Comparison of ENCODE assay signal across 8 cellular contexts in genomic region chrX:153927936-153928760, GRCh38. TPM values are rescaled to one million over a fixed set of nuclear protein-coding genes. Genes with fewer than 3 reads are reported as not detected.
DNase-seq lines count a peak whose midpoint lies in the region; ATAC-seq, FAIRE-seq and TF ChIP-seq lines count a peak whose summit lies in the region.

No MANE protein-coding gene starts in this region.

- WGBS in H1 (ENCODE audit: extremely low coverage in 1 of 2, insufficient coverage in 1 of 2, insufficient read length in 1 of 2, insufficient replicate concordance in 2 of 2, low coverage in 1 of 2, low lambda C conversion rate in 2 of 2, missing lambda C conversion rate in 1 of 2), 2 experiments, result 5% methylated on average over 16 of the region's 76 CpGs; no CpG with 5 or more reads in 1 of the 2 experiments
- under 1% methylated on average over 37 of the region's 76 CpGs for WGBS in mesenchymal stem cell

- H4K20me1 ChIP-seq in H1 (replicated peaks in 1 of 2; ENCODE audit: control insufficient read depth in 1 of 2, insufficient read depth in 2 of 2, low read length in 2 of 2), result no peaks in the 10 kb centered on the region

- peak overlapping the region; percentile 38 for H3K4ac ChIP-seq in H1 (replicated peaks; ENCODE audit: insufficient read length, low read depth, low read length)
- H3K4ac ChIP-seq in mesenchymal stem cell (ENCODE audit: low read depth in 1 of 2, low read length in 2 of 2), result peak overlapping the region; percentile 55 to 85

- H3K27me3 ChIP-seq in H1 (replicated peaks in 1 of 4; ENCODE audit: control insufficient read depth in 3 of 4, extremely low read depth in 1 of 4, insufficient read depth in 3 of 4, low read length in 3 of 4) (no peaks in the 10 kb centered on the region), mesenchymal stem cell (ENCODE audit: control insufficient read depth in 1 of 2, insufficient read depth in 1 of 2, low read length in 2 of 2) (peaks cover 0 to 29% of the 10 kb centered on the region in 2 experiments)

- H2BK120ac ChIP-seq in H1 (replicated peaks; ENCODE audit: low read depth, low read length) (no peak overlapping the region), mesenchymal stem cell (ENCODE audit: low read depth, low read length) (peak overlapping the region; percentile 93)

- H3K56ac ChIP-seq in H1 (replicated peaks; ENCODE audit: insufficient read length, low read depth, low read length), result peak overlapping the region; percentile 1

- peak overlapping the region; percentile 85 for H3K4me3 Mint-ChIP-seq in activated CD8-positive, alpha-beta memory T cell treated with anti-CD3 and anti-CD28 coated beads, Interleukin-2, amount 10 ng/mL, durations not matched to agents 7 days and 5 days

- peak overlapping the region; percentile 88 for H4K5ac ChIP-seq in H1 (ENCODE audit: insufficient read length, low read depth, low read length)

- peaks cover 0 to 10% (median 4%) of the 10 kb centered on the region in 4 experiments; a peak in 2 of 8 replicates for H3K36me3 ChIP-seq in H1 (ENCODE audit: control insufficient read depth in 2 of 4, insufficient read depth in 4 of 4, low read length in 3 of 4)
- H3K36me3 ChIP-seq in mesenchymal stem cell (ENCODE audit: control insufficient read depth in 1 of 2, insufficient read depth in 2 of 2, low read depth in 1 of 2, low read length in 2 of 2), result peaks cover 34 to 37% of the 10 kb centered on the region in 2 experiments

- no peak overlapping the region for H2BK20ac ChIP-seq in H1 (ENCODE audit: low read length)

- peak overlapping the region; percentile 87 for H3K18ac ChIP-seq in H1 (ENCODE audit: extremely low read depth, low read length)
- H3K18ac ChIP-seq in mesenchymal stem cell (ENCODE audit: low read depth in 1 of 2, low read length in 2 of 2), result peak overlapping the region; percentile 82 to 97

- peak in 1 of 2 experiments; percentile 55; a peak in 2 of 3 replicates for TF ChIP-seq POLR2A in H1 (IDR thresholded peaks at IDR 0.05; ENCODE audit: control extremely low read depth in 1 of 2, low read depth in 2 of 2, low read length in 2 of 2)

- TF ChIP-seq RAD21 in H1 (IDR thresholded peaks at IDR 0.05 in 1 of 2, conservative IDR thresholded peaks at IDR 0.05 in 1 of 2; ENCODE audit: low read depth in 2 of 2, low read length in 2 of 2), result no peak

- peak overlapping the region; percentile 93 for H4K8ac ChIP-seq in H1 (ENCODE audit: extremely low read depth, insufficient read depth, low read length)
- peak overlapping the region; percentile 98 for H4K8ac ChIP-seq in mesenchymal stem cell (ENCODE audit: low read length)

- FAIRE-seq in HTR-8/SVneo (lab: Jason Lieb, UNC) (peak; percentile 64), H1 (lab: Jason Lieb, UNC) (peak; percentile 93)

- H3K23me2 ChIP-seq in H1 (ENCODE audit: low read depth, low read length), result peaks cover 15% of the 10 kb centered on the region; the same call in 1 of the 2 replicates

- no peak overlapping the region for H2AFZ ChIP-seq in H1 (ENCODE audit: low read length)
- no peak overlapping the region for H2AFZ ChIP-seq in mesenchymal stem cell (ENCODE audit: low read depth, low read length)

- H3K23ac ChIP-seq in H1 (ENCODE audit: insufficient read length), result no peak overlapping the region
- no peak overlapping the region for H3K23ac ChIP-seq in mesenchymal stem cell (ENCODE audit: low read length in 2 of 2)

- CTCF ChIA-PET in activated CD8-positive, alpha-beta memory T cell treated with anti-CD3 and anti-CD28 coated beads, Interleukin-2, amount 10 ng/mL, durations not matched to agents 7 days and 5 days (lab: Charles Lee), result interaction anchor here (1.1 to 10.2 kb wide), 3 partner anchors 21 to 201 kb away, joined by 3 to 190 read pairs (median 49); partner anchors contain the start of genes HCFC1 and RENBP
- CTCF ChIA-PET in H1 (lab: Charles Lee; ENCODE audit: partially characterized antibody), result interaction anchor here (0.7 to 19.6 kb wide), 12 partner anchors 9 to 445 kb away, joined by 3 to 272 read pairs (median 3); partner anchors contain the start of gene RENBP

- peak overlapping the region; percentile 15 to 78 (median 68) for H3K9ac ChIP-seq in H1 (replicated peaks in 1 of 4; ENCODE audit: extremely low read depth in 1 of 4, low read depth in 3 of 4, low read length in 3 of 4)
- peak overlapping the region; percentile 88 for H3K9ac ChIP-seq in mesenchymal stem cell (ENCODE audit: low read length)

- no peak overlapping the region for H2BK15ac ChIP-seq in H1 (ENCODE audit: low read length)
- H2BK15ac ChIP-seq in mesenchymal stem cell (ENCODE audit: low read depth, poor library complexity, severe bottlenecking), result no peak overlapping the region

- H3K27ac ChIP-seq in H1 (ENCODE audit: low read depth, low read length) (peak overlapping the region; percentile 79), mesenchymal stem cell (ENCODE audit: low read length, poor library complexity, severe bottlenecking) (peak overlapping the region; percentile 89)

- peaks cover 27% of the 10 kb centered on the region for H3K36me3 Mint-ChIP-seq in activated CD8-positive, alpha-beta memory T cell treated with anti-CD3 and anti-CD28 coated beads, Interleukin-2, amount 10 ng/mL, durations not matched to agents 7 days and 5 days

- H3K27ac Mint-ChIP-seq in activated CD8-positive, alpha-beta memory T cell treated with anti-CD3 and anti-CD28 coated beads, Interleukin-2, amount 10 ng/mL, durations not matched to agents 7 days and 5 days, result peak overlapping the region; percentile 97

- peak overlapping the region; percentile 66; the same call in 1 of the 2 replicates for H2BK5ac ChIP-seq in H1 (ENCODE audit: low read depth, low read length)
- H2BK5ac ChIP-seq in mesenchymal stem cell (ENCODE audit: low read depth, low read length, poor library complexity, severe bottlenecking), result peak overlapping the region; percentile 94

- DNase-seq in Caki2 (ENCODE audit: low read depth) (peak; percentile 98), HTR-8/SVneo (ENCODE audit: insufficient read length, low spot score) (peak; percentile 86), NOMO-1 treated with DMSO at 0.1 percent for 48 hours (lab: John Stamatoyannopoulos, UW; ENCODE audit: unreplicated experiment) (peak; percentile 97), H1 (ENCODE audit: low read depth in 1 of 2, low spot score in 2 of 2) (peak; percentile 84 to 87), mesenchymal stem cell (peak; percentile 97)
- DNase-seq in activated CD8-positive, alpha-beta memory T cell treated with anti-CD3 and anti-CD28 coated beads, Interleukin-2, amount 10 ng/mL, durations not matched to agents 7 days and 5 days, result peak; percentile 96
- peak; percentile 71 for DNase-seq in stimulated activated CD8-positive, alpha-beta memory T cell treated with anti-CD3 and anti-CD28 coated beads, Interleukin-12 subunit alpha, Interleukin-12 subunit beta, amount 100 ng/mL, for 24 hours (ENCODE audit: extremely low read depth)

- peak; percentile 68 for ATAC-seq in GM21381 (IDR thresholded peaks at IDR 0.05; ENCODE audit: unreplicated experiment)
- peak; percentile 82 for ATAC-seq in activated CD8-positive, alpha-beta memory T cell treated with anti-CD3 and anti-CD28 coated beads, Interleukin-2, amount 10 ng/mL, durations not matched to agents 7 days and 5 days

- H3K9me3 ChIP-seq in H1 (ENCODE audit: insufficient read depth in 2 of 2, low read depth in 1 of 2, low read length in 1 of 2) (no peaks in the 10 kb centered on the region), mesenchymal stem cell (ENCODE audit: control insufficient read depth, low read length) (no peaks in the 10 kb centered on the region)

- peaks cover 0 to 5% of the 10 kb centered on the region in 2 experiments; a peak in 2 of 4 replicates for H3K79me2 ChIP-seq in H1 (ENCODE audit: control insufficient read depth in 1 of 2, insufficient read depth in 2 of 2, low read length in 2 of 2)

- TF ChIP-seq EP300 in H1 (IDR thresholded peaks at IDR 0.05; ENCODE audit: borderline replicate concordance in 1 of 2, low read depth in 2 of 2, low read length in 2 of 2), result no peak

- no peaks in the 10 kb centered on the region; the same call in 1 of the 2 replicates for H3K79me1 ChIP-seq in H1 (ENCODE audit: low read depth, low read length)
- peaks cover 5% of the 10 kb centered on the region for H3K79me1 ChIP-seq in mesenchymal stem cell (replicated peaks; ENCODE audit: low read length, poor library complexity, severe bottlenecking)

- peak overlapping the region; percentile 44 for H4K91ac ChIP-seq in H1 (replicated peaks; ENCODE audit: insufficient read length, low read length)
- H4K91ac ChIP-seq in mesenchymal stem cell (ENCODE audit: low read length), result peak overlapping the region; percentile 98

- no peak overlapping the region for H3K14ac ChIP-seq in H1 (ENCODE audit: insufficient read length)
- peak overlapping the region in 1 of 2 experiments; percentile 93 for H3K14ac ChIP-seq in mesenchymal stem cell (ENCODE audit: low read length in 2 of 2)

- H3K9me3 Mint-ChIP-seq in activated CD8-positive, alpha-beta memory T cell treated with anti-CD3 and anti-CD28 coated beads, Interleukin-2, amount 10 ng/mL, durations not matched to agents 7 days and 5 days (ENCODE audit: low read depth), result no peaks in the 10 kb centered on the region

- in situ Hi-C loops in Caki2 (cut with HindIII; ENCODE audit: low pct_unique_long_range_greater_than_20kb, low sequenced_read_pairs), result no loop called here

- H3K27me3 Mint-ChIP-seq in activated CD8-positive, alpha-beta memory T cell treated with anti-CD3 and anti-CD28 coated beads, Interleukin-2, amount 10 ng/mL, durations not matched to agents 7 days and 5 days, result no peaks in the 10 kb centered on the region

- H3K4me2 ChIP-seq in H1 (ENCODE audit: insufficient read depth in 1 of 2, low read depth in 2 of 2, low read length in 2 of 2), result peak overlapping the region; percentile 88 to 94
- H3K4me2 ChIP-seq in mesenchymal stem cell (ENCODE audit: low read length, poor library complexity, severe bottlenecking), result peak overlapping the region; percentile 87

- peak overlapping the region; percentile 55 to 77 (median 62) for H3K4me3 ChIP-seq in H1 (ENCODE audit: extremely low read depth in 1 of 4, insufficient read depth in 2 of 4, low read depth in 3 of 4, low read length in 4 of 4)
- peak overlapping the region; percentile 72 to 84 for H3K4me3 ChIP-seq in mesenchymal stem cell (ENCODE audit: insufficient read depth in 1 of 2, low read depth in 1 of 2, low read length in 2 of 2)

- peak overlapping the region; percentile 93 for H2AK5ac ChIP-seq in H1 (ENCODE audit: low read depth, low read length)
- peak overlapping the region; percentile 50 for H2AK5ac ChIP-seq in mesenchymal stem cell (ENCODE audit: low read length, severe bottlenecking)

- H2BK12ac ChIP-seq in H1 (ENCODE audit: low read depth, low read length), result 0 out of 2 replicates have a peak overlapping the region, but pooled peaks have one; percentile 68
- H2BK12ac ChIP-seq in mesenchymal stem cell (ENCODE audit: low read length in 2 of 2), result peak overlapping the region; percentile 6 to 66

- POLR2A ChIA-PET in H1 (lab: Charles Lee; ENCODE audit: partially characterized antibody), result interaction anchor here (0.5 to 14.9 kb wide), 12 partner anchors 13 to 205 kb away, joined by 3 to 231 read pairs (median 4); partner anchors contain the start of genes HCFC1, IDH3G, L1CAM and NAA10

- peaks cover 3 to 18% (median 12%) of the 10 kb centered on the region in 4 experiments for H3K4me1 ChIP-seq in H1 (replicated peaks in 1 of 4; ENCODE audit: control insufficient read depth in 3 of 4, insufficient read depth in 4 of 4, low read length in 3 of 4)
- peaks cover 26% of the 10 kb centered on the region for H3K4me1 ChIP-seq in mesenchymal stem cell (ENCODE audit: control insufficient read depth, insufficient read depth, low read depth, low read length)

- TF ChIP-seq CTCF in H1 (IDR thresholded peaks at IDR 0.05; ENCODE audit: control extremely low read depth in 1 of 3, insufficient read depth in 1 of 3, low read depth in 1 of 3, low read length in 3 of 3), result no peak

- peaks cover 32% of the 10 kb centered on the region for H3K4me1 Mint-ChIP-seq in activated CD8-positive, alpha-beta memory T cell treated with anti-CD3 and anti-CD28 coated beads, Interleukin-2, amount 10 ng/mL, durations not matched to agents 7 days and 5 days

RNA-seq across cellular contexts. Expression of gene ARHGAP4, which starts 2.1 kb away (rescaled TPM):
- total RNA-seq in Caki2 (2014; rRNA removed; shearing (Covaris generic); ENCODE audit: low replicate concordance), result 8.1 and 15.3 TPM in 2 replicates
- total RNA-seq in activated CD8-positive, alpha-beta memory T cell treated with anti-CD3 and anti-CD28 coated beads, Interleukin-2, amount 10 ng/mL, durations not matched to agents 7 days and 5 days, result 100 to 1,000 TPM; 188 to 300 TPM
- 25.9 and 26.0 TPM in 2 replicates for total RNA-seq in H1 (2021; fragmentation: NEBNext Ultra II Directional; extraction: Animal tissue kit (Norgen Biotek cat#: 25700))
- polyA plus RNA-seq in H1 (2011; rRNA removed), result 23.9 and 42.4 TPM in 2 replicates
- 27.6 TPM for polyA plus RNA-seq in H1 (2011; cell fraction: cytosol; rRNA removed)
- 149 TPM for polyA plus RNA-seq in H1 (2011; cell fraction: nucleus; rRNA removed)
- polyA plus RNA-seq in H1 (2012, experiment 1 of 2), result 10.6 to 29.1 TPM (median 24.4 TPM) in 4 replicates
- 21.7 TPM for polyA plus RNA-seq in H1 (2012, experiment 2 of 2)
- polyA plus RNA-seq in H1 (2013, experiment 1 of 2), result 27.8 TPM
- polyA plus RNA-seq in H1 (2013, experiment 2 of 2), result 26.3 TPM
- 9.9 and 11.1 TPM in 2 replicates for polyA minus RNA-seq in H1 (2011; rRNA and poly(A)+ RNA removed)
- 32.3 TPM for polyA minus RNA-seq in H1 (2011; cell fraction: cytosol; rRNA and poly(A)+ RNA removed)
- polyA minus RNA-seq in H1 (2011; cell fraction: nucleus; rRNA and poly(A)+ RNA removed), result 31.3 TPM
- polyA plus RNA-seq in mesenchymal stem cell (2013, experiment 1 of 2), result 0.83 TPM
- 1.1 TPM for polyA plus RNA-seq in mesenchymal stem cell (2013, experiment 2 of 2)

RNA-seq across cellular contexts. Expression of gene NAA10, which starts 6.7 kb away (rescaled TPM):
- 119 and 121 TPM in 2 replicates for total RNA-seq in Caki2 (2014; rRNA removed; shearing (Covaris generic); ENCODE audit: low replicate concordance)
- total RNA-seq in activated CD8-positive, alpha-beta memory T cell treated with anti-CD3 and anti-CD28 coated beads, Interleukin-2, amount 10 ng/mL, durations not matched to agents 7 days and 5 days, result 100 to 1,000 TPM in 1 of 2 experiments, 10 to 100 TPM in 1; 92.8 to 115 TPM
- 98.1 and 98.8 TPM in 2 replicates for total RNA-seq in H1 (2021; fragmentation: NEBNext Ultra II Directional; extraction: Animal tissue kit (Norgen Biotek cat#: 25700))
- polyA plus RNA-seq in H1 (2011; rRNA removed), result 80.4 and 119 TPM in 2 replicates
- polyA plus RNA-seq in H1 (2011; cell fraction: cytosol; rRNA removed), result 119 TPM
- 118 TPM for polyA plus RNA-seq in H1 (2011; cell fraction: nucleus; rRNA removed)
- 97.2 to 140 TPM (median 123 TPM) in 4 replicates for polyA plus RNA-seq in H1 (2012, experiment 1 of 2)
- 131 TPM for polyA plus RNA-seq in H1 (2012, experiment 2 of 2)
- polyA plus RNA-seq in H1 (2013, experiment 1 of 2), result 119 TPM
- 110 TPM for polyA plus RNA-seq in H1 (2013, experiment 2 of 2)
- 52.7 and 54.6 TPM in 2 replicates for polyA minus RNA-seq in H1 (2011; rRNA and poly(A)+ RNA removed)
- 42.9 TPM for polyA minus RNA-seq in H1 (2011; cell fraction: cytosol; rRNA and poly(A)+ RNA removed)
- polyA minus RNA-seq in H1 (2011; cell fraction: nucleus; rRNA and poly(A)+ RNA removed), result 50.2 TPM
- polyA plus RNA-seq in mesenchymal stem cell (2013, experiment 1 of 2), result 173 TPM
- 171 TPM for polyA plus RNA-seq in mesenchymal stem cell (2013, experiment 2 of 2)

RNA-seq across cellular contexts. Expression of gene RENBP, which starts 16.3 kb away (rescaled TPM):
- 13.5 and 15.5 TPM in 2 replicates for total RNA-seq in Caki2 (2014; rRNA removed; shearing (Covaris generic); ENCODE audit: low replicate concordance)
- 1 to 10 TPM; 6.8 to 7.5 TPM for total RNA-seq in activated CD8-positive, alpha-beta memory T cell treated with anti-CD3 and anti-CD28 coated beads, Interleukin-2, amount 10 ng/mL, durations not matched to agents 7 days and 5 days
- total RNA-seq in H1 (2021; fragmentation: NEBNext Ultra II Directional; extraction: Animal tissue kit (Norgen Biotek cat#: 25700)), result 11.9 and 12.4 TPM in 2 replicates
- 21.8 and 26.5 TPM in 2 replicates for polyA plus RNA-seq in H1 (2011; rRNA removed)
- polyA plus RNA-seq in H1 (2011; cell fraction: cytosol; rRNA removed), result 27.0 TPM
- polyA plus RNA-seq in H1 (2011; cell fraction: nucleus; rRNA removed), result 34.6 TPM
- polyA plus RNA-seq in H1 (2012, experiment 1 of 2), result 10.0 to 21.2 TPM (median 17.8 TPM) in 4 replicates
- polyA plus RNA-seq in H1 (2012, experiment 2 of 2), result 7.8 TPM
- polyA plus RNA-seq in H1 (2013, experiment 1 of 2), result 6.4 TPM
- polyA plus RNA-seq in H1 (2013, experiment 2 of 2), result 4.9 TPM
- polyA minus RNA-seq in H1 (2011; rRNA and poly(A)+ RNA removed), result 5.5 and 9.2 TPM in 2 replicates
- 4.0 TPM for polyA minus RNA-seq in H1 (2011; cell fraction: cytosol; rRNA and poly(A)+ RNA removed)
- polyA minus RNA-seq in H1 (2011; cell fraction: nucleus; rRNA and poly(A)+ RNA removed), result 6.6 TPM
- polyA plus RNA-seq in mesenchymal stem cell (2013, experiment 1 of 2), result 20.4 TPM
- 17.0 TPM for polyA plus RNA-seq in mesenchymal stem cell (2013, experiment 2 of 2)

RNA-seq across cellular contexts. Expression of gene AVPR2, which starts 23.7 kb away (rescaled TPM):
- total RNA-seq in Caki2 (2014; rRNA removed; shearing (Covaris generic); ENCODE audit: low replicate concordance), result 0.09 TPM in 1 of 2 replicates, not detected in the other
- total RNA-seq in activated CD8-positive, alpha-beta memory T cell treated with anti-CD3 and anti-CD28 coated beads, Interleukin-2, amount 10 ng/mL, durations not matched to agents 7 days and 5 days, result not detected
- not detected in 2 replicates for total RNA-seq in H1 (2021; fragmentation: NEBNext Ultra II Directional; extraction: Animal tissue kit (Norgen Biotek cat#: 25700))
- polyA plus RNA-seq in H1 (2011; rRNA removed), result 0.08 and 0.09 TPM in 2 replicates
- 0.06 TPM for polyA plus RNA-seq in H1 (2011; cell fraction: cytosol; rRNA removed)
- polyA plus RNA-seq in H1 (2011; cell fraction: nucleus; rRNA removed), result 0.14 TPM
- 0.25 to 0.54 TPM (median 0.35 TPM) in 3 of 4 replicates, not detected in the other for polyA plus RNA-seq in H1 (2012, experiment 1 of 2)
- 0.14 TPM for polyA plus RNA-seq in H1 (2012, experiment 2 of 2)
- 0.10 TPM for polyA plus RNA-seq in H1 (2013, experiment 1 of 2)
- 0.13 TPM for polyA plus RNA-seq in H1 (2013, experiment 2 of 2)
- polyA minus RNA-seq in H1 (2011; rRNA and poly(A)+ RNA removed), result 0.15 TPM in 1 of 2 replicates, not detected in the other
- polyA minus RNA-seq in H1 (2011; cell fraction: cytosol; rRNA and poly(A)+ RNA removed), result not detected
- not detected for polyA minus RNA-seq in H1 (2011; cell fraction: nucleus; rRNA and poly(A)+ RNA removed)
- not detected for polyA plus RNA-seq in mesenchymal stem cell (2013, experiment 1 of 2)
- polyA plus RNA-seq in mesenchymal stem cell (2013, experiment 2 of 2), result not detected

RNA-seq across cellular contexts. Expression of gene L1CAM, which starts 42.2 kb away (rescaled TPM):
- 37.1 and 49.7 TPM in 2 replicates for total RNA-seq in Caki2 (2014; rRNA removed; shearing (Covaris generic); ENCODE audit: low replicate concordance)
- total RNA-seq in activated CD8-positive, alpha-beta memory T cell treated with anti-CD3 and anti-CD28 coated beads, Interleukin-2, amount 10 ng/mL, durations not matched to agents 7 days and 5 days, result 1 to 10 TPM; 3.6 to 4.9 TPM
- 38.7 and 43.0 TPM in 2 replicates for total RNA-seq in H1 (2021; fragmentation: NEBNext Ultra II Directional; extraction: Animal tissue kit (Norgen Biotek cat#: 25700))
- polyA plus RNA-seq in H1 (2011; rRNA removed), result 11.0 and 16.4 TPM in 2 replicates
- 9.1 TPM for polyA plus RNA-seq in H1 (2011; cell fraction: cytosol; rRNA removed)
- 32.6 TPM for polyA plus RNA-seq in H1 (2011; cell fraction: nucleus; rRNA removed)
- 22.4 to 29.0 TPM (median 26.2 TPM) in 4 replicates for polyA plus RNA-seq in H1 (2012, experiment 1 of 2)
- 15.9 TPM for polyA plus RNA-seq in H1 (2012, experiment 2 of 2)
- 54.0 TPM for polyA plus RNA-seq in H1 (2013, experiment 1 of 2)
- polyA plus RNA-seq in H1 (2013, experiment 2 of 2), result 46.2 TPM
- polyA minus RNA-seq in H1 (2011; rRNA and poly(A)+ RNA removed), result 13.0 and 18.6 TPM in 2 replicates
- polyA minus RNA-seq in H1 (2011; cell fraction: cytosol; rRNA and poly(A)+ RNA removed), result 21.0 TPM
- polyA minus RNA-seq in H1 (2011; cell fraction: nucleus; rRNA and poly(A)+ RNA removed), result 12.7 TPM
- polyA plus RNA-seq in mesenchymal stem cell (2013, experiment 1 of 2), result 25.9 TPM
- 25.0 TPM for polyA plus RNA-seq in mesenchymal stem cell (2013, experiment 2 of 2)

Comparison
In these comparisons a context has a peak if more than half of its experiments do, and no peak if none do; other contexts are left out.
1. Peak in every context shown above with its lines: DNase-seq, ATAC-seq, H3K4me3 ChIP-seq and H3K27ac ChIP-seq.